Comparison of ENCODE assay signal across 9 cellular contexts in genomic region chr2:96344011-96344410, GRCh38. TPM values are rescaled to one million over a fixed set of nuclear protein-coding genes. Genes with fewer than 3 reads are reported as not detected.
A peak's percentile ranks its signal among the peaks of the same experiment; 100 is the strongest.
DNase-seq lines count a peak whose midpoint lies in the region; ATAC-seq and TF ChIP-seq lines count a peak whose summit lies in the region.
"Had no signal": no experiment of that assay in that cellular context is flagged by ENCODE, and none has a peak within 500 bp of the region (broad histone marks: within the 10 kb centered on the region; RNA-seq: fewer than 3 reads in every experiment).

No MANE protein-coding gene starts in this region.

- intact Hi-C loops in natural killer cell (cut with micrococcal nuclease), result no loop called here

- peaks cover 0 to 7% of the 10 kb centered on the region in 2 donors for H3K4me1 Mint-ChIP-seq in natural killer cell
- H3K4me1 Mint-ChIP-seq: nephron had no signal

- TF ChIP-seq CTCF in natural killer cell (IDR thresholded peaks at IDR 0.05), result no peak

- peak; percentile 44 to 52 for DNase-seq in activated CD4-positive, alpha-beta T cell treated with anti-CD3 and anti-CD28 coated beads, Interleukin-2, amount 50 U/mL, for 48 hours
- DNase-seq in natural killer cell (no peak), NCI-H82 treated with DMSO at 0.1 percent for 48 hours (lab: John Stamatoyannopoulos, UW; ENCODE audit: unreplicated experiment) (no peak), GOT3 (lab: John Stamatoyannopoulos, UW) (no peak), GF-D8 (lab: John Stamatoyannopoulos, UW) (no peak), OCI-M1 (lab: John Stamatoyannopoulos, UW) (no peak)

- H3K4me3 Mint-ChIP-seq in natural killer cell, result no peak overlapping the region
- H3K4me3 Mint-ChIP-seq: nephron had no signal

- no peaks in the 10 kb centered on the region for H3K27me3 Mint-ChIP-seq in natural killer cell (ENCODE audit: low read depth in 2 of 2)

- peak overlapping the region in 1 of 2 donors; percentile 8 for H3K27ac Mint-ChIP-seq in natural killer cell
- H3K27ac Mint-ChIP-seq: nephron had no signal

- ATAC-seq in GM19025 (IDR thresholded peaks at IDR 0.05; ENCODE audit: low read depth, unreplicated experiment) (peak; percentile 95), HG02973 (IDR thresholded peaks at IDR 0.05; ENCODE audit: unreplicated experiment) (peak; percentile 80), natural killer cell (peak; percentile 82 to 86 (median 84))

- no peaks in the 10 kb centered on the region for H3K9me3 Mint-ChIP-seq in natural killer cell
- H3K9me3 Mint-ChIP-seq: nephron had no signal

- no peaks in the 10 kb centered on the region for H3K36me3 Mint-ChIP-seq in natural killer cell

RNA-seq across cellular contexts. Expression of gene NCAPH, which starts 8.4 kb away (rescaled TPM):
- total RNA-seq in natural killer cell, result 1 to 10 TPM; 2.1 to 2.9 (median 2.7) TPM

RNA-seq across cellular contexts. Expression of gene ITPRIPL1, which starts 18.9 kb away (rescaled TPM):
- total RNA-seq in natural killer cell, result 10 to 100 TPM; 14.1 to 28.7 (median 20.5) TPM

RNA-seq across cellular contexts. Expression of gene SNRNP200, which starts 38.7 kb away (rescaled TPM):
- total RNA-seq in natural killer cell, result 100 to 1,000 TPM; 207 to 236 (median 228) TPM

Comparison
In these comparisons a context has a peak if more than half of its experiments do, and no peak if none do; other contexts are left out.
1. DNase-seq: peak in activated CD4-positive, alpha-beta T cell treated with anti-CD3 and anti-CD28 coated beads, Interleukin-2, amount 50 U/mL, for 48 hours (2 of 2); none in natural killer cell (single experiment), NCI-H82 treated with DMSO at 0.1 percent for 48 hours (single experiment), GOT3 (single experiment), GF-D8 (single experiment) and OCI-M1 (single experiment).
2. Peak in every context shown above with its lines, with median percentiles within 50 percentile points of each other: ATAC-seq.